In genomic region chr3:67593761-67594234, GRCh38 we compare ENCODE assay signal across 13 cellular contexts.
DNase-seq lines count a peak whose midpoint lies in the region; ATAC-seq, FAIRE-seq and TF ChIP-seq lines count a peak whose summit lies in the region.
"Had no signal": no experiment of that assay in that cellular context is flagged by ENCODE, and none has a peak within 500 bp of the region (broad histone marks: within the 10 kb centered on the region; RNA-seq: fewer than 3 reads in every experiment).

No MANE protein-coding gene starts in this region.

- peak; percentile 47 for DNase-seq in AG10803 (ENCODE audit: low read depth)
- peak; percentile 8 for DNase-seq in UCSD-AML1 (lab: John Stamatoyannopoulos, UW; ENCODE audit: unreplicated experiment)
- DNase-seq in immature natural killer cell = peak; percentile 31 to 51 (median 49)
- DNase-seq in GM13977 (ENCODE audit: low spot score) = no peak
- no peak for DNase-seq in GM12892 (ENCODE audit: insufficient read length)
- no peak for DNase-seq in substantia nigra (lab: John Stamatoyannopoulos, UW)
- DNase-seq: head of caudate nucleus, NCI-H2107, SIG-M5, stomach had no signal

- peaks cover 36 to 60% of the 10 kb centered on the region in 2 donors for H3K4me1 Mint-ChIP-seq in immature natural killer cell

- H3K27ac ChIP-seq in substantia nigra (ENCODE audit: low read depth, low read length, poor library complexity, severe bottlenecking) = no peak overlapping the region
- H3K27ac ChIP-seq: stomach had no signal

- no peak overlapping the region for H3K4me3 ChIP-seq in AG10803 (ENCODE audit: low read length)
- H3K4me3 ChIP-seq in GM12875 (ENCODE audit: low read depth, low read length) = no peak overlapping the region
- H3K4me3 ChIP-seq: stomach had no signal

- peaks cover 0 to 15% (median 7%) of the 10 kb centered on the region in 3 donors for H3K36me3 Mint-ChIP-seq in immature natural killer cell

- TF ChIP-seq POLR2A in GM12892 (IDR thresholded peaks at IDR 0.05; ENCODE audit: low read depth, low read length) = no peak

- TF ChIP-seq CTCF in AG10803 (conservative IDR thresholded peaks at IDR 0.05; ENCODE audit: low read length) (no peak), GM12875 (IDR thresholded peaks at IDR 0.05; ENCODE audit: borderline replicate concordance, insufficient read depth, low read depth, low read length) (0 out of 2 replicates have a peak, but pooled peaks have one; percentile 4), GM13977 (IDR thresholded peaks at IDR 0.05; ENCODE audit: extremely low read depth, insufficient read depth, missing control alignments) (no peak)

- peaks cover 0 to 4% (median 4%) of the 10 kb centered on the region in 3 donors for H3K27me3 Mint-ChIP-seq in immature natural killer cell (ENCODE audit: low read depth in 3 of 3)
- H3K27me3 Mint-ChIP-seq: CD4-positive, CD25-positive, alpha-beta regulatory T cell had no signal

- peak overlapping the region in 2 of 6 donors; percentile 13 to 67 for H3K27ac Mint-ChIP-seq in immature natural killer cell
- H3K27ac Mint-ChIP-seq: CD4-positive, CD25-positive, alpha-beta regulatory T cell had no signal

- in situ Hi-C loops in GM13977 (cut with MboI; ENCODE audit: low pct_unique_long_range_greater_than_20kb, low sequenced_read_pairs, unreplicated experiment) = no loop called here

- H3K4me3 Mint-ChIP-seq in immature natural killer cell = peak overlapping the region in 1 of 5 donors; percentile 14

- FAIRE-seq in GM12892 (lab: Jason Lieb, UNC) = no peak

- H3K9me3 Mint-ChIP-seq in immature natural killer cell = no peaks in the 10 kb centered on the region
- H3K9me3 Mint-ChIP-seq: CD4-positive, CD25-positive, alpha-beta regulatory T cell had no signal

- no peak for ATAC-seq in HG03342 (IDR thresholded peaks at IDR 0.05; ENCODE audit: unreplicated experiment)

Comparison
In these comparisons a context has a peak if more than half of its experiments do, and no peak if none do; other contexts are left out.
1. DNase-seq: peak in AG10803 (single experiment), UCSD-AML1 (single experiment) and immature natural killer cell (3 of 3); none in GM13977 (single experiment), GM12892 (single experiment) and substantia nigra (0 of 49).